In the genomic region with DNA sequence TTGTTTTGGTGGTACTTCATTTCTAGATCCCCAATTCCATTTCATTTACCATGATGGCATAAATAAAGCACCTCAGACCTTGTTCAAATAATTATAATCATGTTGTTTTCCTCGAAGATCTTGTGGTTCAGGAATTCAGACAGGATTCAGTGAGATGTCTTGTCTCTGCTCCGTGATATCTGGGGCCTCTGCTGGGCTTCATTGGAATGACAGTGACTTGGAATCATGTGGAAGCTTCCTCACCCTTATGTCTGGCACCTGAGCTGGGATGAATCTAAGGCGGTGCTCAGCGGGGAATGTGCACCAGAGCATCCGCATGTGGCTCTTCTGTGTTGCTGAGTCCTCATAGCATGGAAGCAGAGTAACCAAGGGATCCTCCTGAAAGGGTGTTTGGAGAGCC, we compare ENCODE assay signal across 2 cellular contexts.
TF ChIP-seq lines count a peak whose summit lies in the region.

No MANE protein-coding gene starts in this region.

TF ChIP-seq in HepG2, 621 proteins besides CTCF, POLR2A, EP300 and RAD21 (continued from another document and continues in another):
- TF ChIP-seq, protein P1, sequence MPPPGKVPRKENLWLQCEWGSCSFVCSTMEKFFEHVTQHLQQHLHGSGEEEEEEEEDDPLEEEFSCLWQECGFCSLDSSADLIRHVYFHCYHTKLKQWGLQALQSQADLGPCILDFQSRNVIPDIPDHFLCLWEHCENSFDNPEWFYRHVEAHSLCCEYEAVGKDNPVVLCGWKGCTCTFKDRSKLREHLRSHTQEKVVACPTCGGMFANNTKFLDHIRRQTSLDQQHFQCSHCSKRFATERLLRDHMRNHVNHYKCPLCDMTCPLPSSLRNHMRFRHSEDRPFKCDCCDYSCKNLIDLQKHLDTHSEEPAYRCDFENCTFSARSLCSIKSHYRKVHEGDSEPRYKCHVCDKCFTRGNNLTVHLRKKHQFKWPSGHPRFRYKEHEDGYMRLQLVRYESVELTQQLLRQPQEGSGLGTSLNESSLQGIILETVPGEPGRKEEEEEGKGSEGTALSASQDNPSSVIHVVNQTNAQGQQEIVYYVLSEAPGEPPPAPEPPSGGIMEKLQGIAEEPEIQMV (CRISPR knock-in tag; IDR thresholded peaks at IDR 0.05; ENCODE audit: low read depth) = no peak
- no peak for TF ChIP-seq ZKSCAN5 (CRISPR knock-in tag; IDR thresholded peaks at IDR 0.05)
- no peak for TF ChIP-seq SP1 (IDR thresholded peaks at IDR 0.05)
- no peak for TF ChIP-seq SP1 (CRISPR knock-in tag; IDR thresholded peaks at IDR 0.05)
- no peak for TF ChIP-seq FOXK1 (CRISPR knock-in tag; IDR thresholded peaks at IDR 0.05; ENCODE audit: borderline replicate concordance, low read depth)
- TF ChIP-seq SOX6 (IDR thresholded peaks at IDR 0.05) = no peak
- TF ChIP-seq SOX6 (CRISPR knock-in tag; IDR thresholded peaks at IDR 0.05) = no peak
- TF ChIP-seq PAWR (CRISPR knock-in tag; IDR thresholded peaks at IDR 0.05; ENCODE audit: borderline replicate concordance) = no peak
- TF ChIP-seq, protein P2, sequence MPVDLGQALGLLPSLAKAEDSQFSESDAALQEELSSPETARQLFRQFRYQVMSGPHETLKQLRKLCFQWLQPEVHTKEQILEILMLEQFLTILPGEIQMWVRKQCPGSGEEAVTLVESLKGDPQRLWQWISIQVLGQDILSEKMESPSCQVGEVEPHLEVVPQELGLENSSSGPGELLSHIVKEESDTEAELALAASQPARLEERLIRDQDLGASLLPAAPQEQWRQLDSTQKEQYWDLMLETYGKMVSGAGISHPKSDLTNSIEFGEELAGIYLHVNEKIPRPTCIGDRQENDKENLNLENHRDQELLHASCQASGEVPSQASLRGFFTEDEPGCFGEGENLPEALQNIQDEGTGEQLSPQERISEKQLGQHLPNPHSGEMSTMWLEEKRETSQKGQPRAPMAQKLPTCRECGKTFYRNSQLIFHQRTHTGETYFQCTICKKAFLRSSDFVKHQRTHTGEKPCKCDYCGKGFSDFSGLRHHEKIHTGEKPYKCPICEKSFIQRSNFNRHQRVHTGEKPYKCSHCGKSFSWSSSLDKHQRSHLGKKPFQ (CRISPR knock-in tag; IDR thresholded peaks at IDR 0.05; ENCODE audit: insufficient replicate concordance) = no peak
- TF ChIP-seq HDAC2 (CRISPR knock-in tag; IDR thresholded peaks at IDR 0.05) = no peak
- no peak for TF ChIP-seq GATAD1 (CRISPR knock-in tag; IDR thresholded peaks at IDR 0.05)
- TF ChIP-seq, protein P3, sequence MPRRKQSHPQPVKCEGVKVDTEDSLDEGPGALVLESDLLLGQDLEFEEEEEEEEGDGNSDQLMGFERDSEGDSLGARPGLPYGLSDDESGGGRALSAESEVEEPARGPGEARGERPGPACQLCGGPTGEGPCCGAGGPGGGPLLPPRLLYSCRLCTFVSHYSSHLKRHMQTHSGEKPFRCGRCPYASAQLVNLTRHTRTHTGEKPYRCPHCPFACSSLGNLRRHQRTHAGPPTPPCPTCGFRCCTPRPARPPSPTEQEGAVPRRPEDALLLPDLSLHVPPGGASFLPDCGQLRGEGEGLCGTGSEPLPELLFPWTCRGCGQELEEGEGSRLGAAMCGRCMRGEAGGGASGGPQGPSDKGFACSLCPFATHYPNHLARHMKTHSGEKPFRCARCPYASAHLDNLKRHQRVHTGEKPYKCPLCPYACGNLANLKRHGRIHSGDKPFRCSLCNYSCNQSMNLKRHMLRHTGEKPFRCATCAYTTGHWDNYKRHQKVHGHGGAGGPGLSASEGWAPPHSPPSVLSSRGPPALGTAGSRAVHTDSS (CRISPR knock-in tag; conservative IDR thresholded peaks at IDR 0.05) = no peak
- TF ChIP-seq, protein P4, sequence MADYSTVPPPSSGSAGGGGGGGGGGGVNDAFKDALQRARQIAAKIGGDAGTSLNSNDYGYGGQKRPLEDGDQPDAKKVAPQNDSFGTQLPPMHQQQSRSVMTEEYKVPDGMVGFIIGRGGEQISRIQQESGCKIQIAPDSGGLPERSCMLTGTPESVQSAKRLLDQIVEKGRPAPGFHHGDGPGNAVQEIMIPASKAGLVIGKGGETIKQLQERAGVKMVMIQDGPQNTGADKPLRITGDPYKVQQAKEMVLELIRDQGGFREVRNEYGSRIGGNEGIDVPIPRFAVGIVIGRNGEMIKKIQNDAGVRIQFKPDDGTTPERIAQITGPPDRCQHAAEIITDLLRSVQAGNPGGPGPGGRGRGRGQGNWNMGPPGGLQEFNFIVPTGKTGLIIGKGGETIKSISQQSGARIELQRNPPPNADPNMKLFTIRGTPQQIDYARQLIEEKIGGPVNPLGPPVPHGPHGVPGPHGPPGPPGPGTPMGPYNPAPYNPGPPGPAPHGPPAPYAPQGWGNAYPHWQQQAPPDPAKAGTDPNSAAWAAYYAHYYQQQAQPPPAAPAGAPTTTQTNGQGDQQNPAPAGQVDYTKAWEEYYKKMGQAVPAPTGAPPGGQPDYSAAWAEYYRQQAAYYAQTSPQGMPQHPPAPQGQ (CRISPR knock-in tag; IDR thresholded peaks at IDR 0.05; ENCODE audit: borderline replicate concordance) = no peak
- TF ChIP-seq ZNF674 (CRISPR knock-in tag; IDR thresholded peaks at IDR 0.05; ENCODE audit: low read depth) = no peak
- no peak for TF ChIP-seq RBM22 (optimal IDR thresholded peaks at IDR 0.05; ENCODE audit: low read length)
- TF ChIP-seq, protein P5, sequence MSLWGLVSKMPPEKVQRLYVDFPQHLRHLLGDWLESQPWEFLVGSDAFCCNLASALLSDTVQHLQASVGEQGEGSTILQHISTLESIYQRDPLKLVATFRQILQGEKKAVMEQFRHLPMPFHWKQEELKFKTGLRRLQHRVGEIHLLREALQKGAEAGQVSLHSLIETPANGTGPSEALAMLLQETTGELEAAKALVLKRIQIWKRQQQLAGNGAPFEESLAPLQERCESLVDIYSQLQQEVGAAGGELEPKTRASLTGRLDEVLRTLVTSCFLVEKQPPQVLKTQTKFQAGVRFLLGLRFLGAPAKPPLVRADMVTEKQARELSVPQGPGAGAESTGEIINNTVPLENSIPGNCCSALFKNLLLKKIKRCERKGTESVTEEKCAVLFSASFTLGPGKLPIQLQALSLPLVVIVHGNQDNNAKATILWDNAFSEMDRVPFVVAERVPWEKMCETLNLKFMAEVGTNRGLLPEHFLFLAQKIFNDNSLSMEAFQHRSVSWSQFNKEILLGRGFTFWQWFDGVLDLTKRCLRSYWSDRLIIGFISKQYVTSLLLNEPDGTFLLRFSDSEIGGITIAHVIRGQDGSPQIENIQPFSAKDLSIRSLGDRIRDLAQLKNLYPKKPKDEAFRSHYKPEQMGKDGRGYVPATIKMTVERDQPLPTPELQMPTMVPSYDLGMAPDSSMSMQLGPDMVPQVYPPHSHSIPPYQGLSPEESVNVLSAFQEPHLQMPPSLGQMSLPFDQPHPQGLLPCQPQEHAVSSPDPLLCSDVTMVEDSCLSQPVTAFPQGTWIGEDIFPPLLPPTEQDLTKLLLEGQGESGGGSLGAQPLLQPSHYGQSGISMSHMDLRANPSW (CRISPR knock-in tag; IDR thresholded peaks at IDR 0.05; ENCODE audit: borderline replicate concordance) = no peak

TF ChIP-seq in SK-N-SH, 30 proteins besides CTCF, POLR2A, EP300 and RAD21 (continued from another document):
- TF ChIP-seq, protein P6, sequence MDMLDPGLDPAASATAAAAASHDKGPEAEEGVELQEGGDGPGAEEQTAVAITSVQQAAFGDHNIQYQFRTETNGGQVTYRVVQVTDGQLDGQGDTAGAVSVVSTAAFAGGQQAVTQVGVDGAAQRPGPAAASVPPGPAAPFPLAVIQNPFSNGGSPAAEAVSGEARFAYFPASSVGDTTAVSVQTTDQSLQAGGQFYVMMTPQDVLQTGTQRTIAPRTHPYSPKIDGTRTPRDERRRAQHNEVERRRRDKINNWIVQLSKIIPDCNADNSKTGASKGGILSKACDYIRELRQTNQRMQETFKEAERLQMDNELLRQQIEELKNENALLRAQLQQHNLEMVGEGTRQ (IDR thresholded peaks at IDR 0.05; ENCODE audit: borderline replicate concordance, low read depth, low read length) = no peak
- TF ChIP-seq FOSL2 (IDR thresholded peaks at IDR 0.05; ENCODE audit: borderline replicate concordance, low read depth) (no peak), RXRA (IDR thresholded peaks at IDR 0.05; ENCODE audit: borderline replicate concordance, low read depth) (no peak), GATA2 (CRISPR knock-in tag; IDR thresholded peaks at IDR 0.05) (no peak), ELF1 (IDR thresholded peaks at IDR 0.05) (no peak), SMC3 (IDR thresholded peaks at IDR 0.05; ENCODE audit: low read depth, low read length) (no peak), RCOR1 (IDR thresholded peaks at IDR 0.05; ENCODE audit: low read length) (no peak)
- TF ChIP-seq, protein P7, sequence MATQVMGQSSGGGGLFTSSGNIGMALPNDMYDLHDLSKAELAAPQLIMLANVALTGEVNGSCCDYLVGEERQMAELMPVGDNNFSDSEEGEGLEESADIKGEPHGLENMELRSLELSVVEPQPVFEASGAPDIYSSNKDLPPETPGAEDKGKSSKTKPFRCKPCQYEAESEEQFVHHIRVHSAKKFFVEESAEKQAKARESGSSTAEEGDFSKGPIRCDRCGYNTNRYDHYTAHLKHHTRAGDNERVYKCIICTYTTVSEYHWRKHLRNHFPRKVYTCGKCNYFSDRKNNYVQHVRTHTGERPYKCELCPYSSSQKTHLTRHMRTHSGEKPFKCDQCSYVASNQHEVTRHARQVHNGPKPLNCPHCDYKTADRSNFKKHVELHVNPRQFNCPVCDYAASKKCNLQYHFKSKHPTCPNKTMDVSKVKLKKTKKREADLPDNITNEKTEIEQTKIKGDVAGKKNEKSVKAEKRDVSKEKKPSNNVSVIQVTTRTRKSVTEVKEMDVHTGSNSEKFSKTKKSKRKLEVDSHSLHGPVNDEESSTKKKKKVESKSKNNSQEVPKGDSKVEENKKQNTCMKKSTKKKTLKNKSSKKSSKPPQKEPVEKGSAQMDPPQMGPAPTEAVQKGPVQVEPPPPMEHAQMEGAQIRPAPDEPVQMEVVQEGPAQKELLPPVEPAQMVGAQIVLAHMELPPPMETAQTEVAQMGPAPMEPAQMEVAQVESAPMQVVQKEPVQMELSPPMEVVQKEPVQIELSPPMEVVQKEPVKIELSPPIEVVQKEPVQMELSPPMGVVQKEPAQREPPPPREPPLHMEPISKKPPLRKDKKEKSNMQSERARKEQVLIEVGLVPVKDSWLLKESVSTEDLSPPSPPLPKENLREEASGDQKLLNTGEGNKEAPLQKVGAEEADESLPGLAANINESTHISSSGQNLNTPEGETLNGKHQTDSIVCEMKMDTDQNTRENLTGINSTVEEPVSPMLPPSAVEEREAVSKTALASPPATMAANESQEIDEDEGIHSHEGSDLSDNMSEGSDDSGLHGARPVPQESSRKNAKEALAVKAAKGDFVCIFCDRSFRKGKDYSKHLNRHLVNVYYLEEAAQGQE (IDR thresholded peaks at IDR 0.05; ENCODE audit: low read depth, low read length) = no peak
